Comparison of ENCODE assay signal across 9 cellular contexts in genomic region chr14:77302926-77303325, GRCh38. TPM values are rescaled to one million over a fixed set of nuclear protein-coding genes. Genes with fewer than 3 reads are reported as not detected.
DNase-seq lines count a peak whose midpoint lies in the region; ATAC-seq and TF ChIP-seq lines count a peak whose summit lies in the region.
"Had no signal": no experiment of that assay in that cellular context is flagged by ENCODE, and none has a peak within 500 bp of the region (broad histone marks: within the 10 kb centered on the region; RNA-seq: fewer than 3 reads in every experiment).

No MANE protein-coding gene starts in this region.

- peaks cover 6 to 15% of the 10 kb centered on the region in 2 experiments for H3K79me1 ChIP-seq in IMR-90 (ENCODE audit: low read depth in 1 of 2, low read length in 2 of 2)

- H2AK5ac ChIP-seq in IMR-90 (ENCODE audit: low read depth, low read length): peak overlapping the region; percentile 90

- peak overlapping the region in 1 of 2 experiments; percentile 24; a peak in 1 of 4 replicates for H4K8ac ChIP-seq in IMR-90 (ENCODE audit: low read depth in 2 of 2, low read length in 2 of 2)

- H2BK20ac ChIP-seq in IMR-90 (ENCODE audit: low read depth, low read length): peak overlapping the region; percentile 81

- peak overlapping the region; percentile 26; the same call in 1 of the 2 replicates for H3K18ac ChIP-seq in IMR-90 (ENCODE audit: low read depth, low read length)

- H3K4me3 ChIP-seq in IMR-90 (ENCODE audit: insufficient read depth, low read depth, low read length) (no peak overlapping the region), adrenal gland (no peak overlapping the region), HAP-1 (no peak overlapping the region), spleen (no peak overlapping the region)

- H3K23ac ChIP-seq in IMR-90 (ENCODE audit: low read depth, low read length): peak overlapping the region; percentile 75; the same call in 1 of the 2 replicates

- DNase-seq in COLO829 (ENCODE audit: low spot score) (peak; percentile 63), IMR-90 (peak; percentile 77), adrenal gland (peak; percentile 64 to 81 (median 75)), myocyte (ENCODE audit: low read depth) (peak; percentile 58), HAP-1 (ENCODE audit: low spot score in 2 of 2) (no peak), epidermal melanocyte (ENCODE audit: insufficient read length, low spot score) (no peak), spleen (no peak)
- DNase-seq: effector CD8-positive, alpha-beta T cell had no signal

- in situ Hi-C loops in IMR-90 (cut with MboI; ENCODE audit: low sequenced_read_pairs) (loop anchor here (25.0 kb wide), 1 partner anchor 416 kb away; no protein-coding TSS in a partner anchor), HAP-1 (cut with MboI; ENCODE audit: low sequenced_read_pairs) (no loop called here)

- H2AK9ac ChIP-seq in IMR-90 (replicated peaks; ENCODE audit: low read depth, low read length, poor library complexity): peak overlapping the region; percentile 66

- H3K27me3 ChIP-seq in IMR-90 (ENCODE audit: control insufficient read depth, insufficient read depth, low read length) (no peaks in the 10 kb centered on the region), adrenal gland (no peaks in the 10 kb centered on the region), HAP-1 (ENCODE audit: low read depth) (no peaks in the 10 kb centered on the region), spleen (replicated peaks in 1 of 7) (no peaks in the 10 kb centered on the region)

- H2AFZ ChIP-seq in IMR-90 (replicated peaks; ENCODE audit: low read length, poor library complexity): no peak overlapping the region

- H2BK15ac ChIP-seq in IMR-90 (ENCODE audit: low read depth, low read length): 0 out of 3 replicates have a peak overlapping the region, but pooled peaks have one; percentile 59

- no peak overlapping the region for H3K9ac ChIP-seq in IMR-90 (ENCODE audit: low read depth, low read length)

- peaks cover 3% of the 10 kb centered on the region; the same call in 1 of the 2 replicates for H3K36me3 ChIP-seq in IMR-90 (ENCODE audit: control insufficient read depth, insufficient read depth, low read length)
- H3K36me3 ChIP-seq in adrenal gland (replicated peaks in 1 of 2): peaks cover 0 to 5% of the 10 kb centered on the region in 2 donors
- no peaks in the 10 kb centered on the region for H3K36me3 ChIP-seq in HAP-1 (replicated peaks)
- H3K36me3 ChIP-seq in spleen: peaks cover 0 to 70% (median 16%) of the 10 kb centered on the region in 6 donors

- TF ChIP-seq RAD21 in IMR-90 (IDR thresholded peaks at IDR 0.05; ENCODE audit: low read length): no peak

- H3K4ac ChIP-seq in IMR-90 (ENCODE audit: low read depth, low read length): peak overlapping the region; percentile 86

- WGBS in IMR-90 (ENCODE audit: extremely low coverage in 2 of 2, insufficient read length in 1 of 2), 2 experiments: no CpG with 5 or more reads among the region's 5 CpGs
- WGBS in adrenal gland, 4 donors: 72 to 80% (median 76%) methylated on average over 5 of the region's 5 CpGs
- 79 to 92% (median 88%) methylated on average over 5 of the region's 5 CpGs for WGBS in spleen, 5 donors

- H4K20me1 ChIP-seq in IMR-90 (ENCODE audit: insufficient read depth, low read length): peaks cover 9% of the 10 kb centered on the region; the same call in 1 of the 2 replicates

- no peak for TF ChIP-seq POLR2A in IMR-90 (IDR thresholded peaks at IDR 0.05; ENCODE audit: low read depth, low read length)
- peak in 1 of 2 donors; percentile 45 for TF ChIP-seq POLR2A in adrenal gland (IDR thresholded peaks at IDR 0.05)
- TF ChIP-seq POLR2A in spleen (IDR thresholded peaks at IDR 0.05): no peak

- peak overlapping the region; percentile 6; the same call in 1 of the 2 replicates for H3K4me2 ChIP-seq in IMR-90 (ENCODE audit: low read depth, low read length)

- H2BK5ac ChIP-seq in IMR-90 (ENCODE audit: low read depth, low read length, poor library complexity, severe bottlenecking): peak overlapping the region; percentile 77

- peaks cover 12% of the 10 kb centered on the region for H3K4me1 ChIP-seq in IMR-90 (ENCODE audit: control insufficient read depth, insufficient read depth, low read length)
- H3K4me1 ChIP-seq in adrenal gland (replicated peaks in 1 of 2): peaks cover 5 to 37% of the 10 kb centered on the region in 2 donors
- H3K4me1 ChIP-seq in HAP-1: peaks cover 11% of the 10 kb centered on the region
- H3K4me1 ChIP-seq in spleen: peaks cover 0 to 16% (median 5%) of the 10 kb centered on the region in 6 donors

- H2BK120ac ChIP-seq in IMR-90 (ENCODE audit: low read depth, low read length): peak overlapping the region; percentile 81

- no peaks in the 10 kb centered on the region for H3K9me3 ChIP-seq in IMR-90 (ENCODE audit: control insufficient read depth, insufficient read depth, low read length)
- H3K9me3 ChIP-seq in adrenal gland (replicated peaks in 1 of 3): no peaks in the 10 kb centered on the region
- no peaks in the 10 kb centered on the region for H3K9me3 ChIP-seq in HAP-1
- H3K9me3 ChIP-seq in spleen: no peaks in the 10 kb centered on the region

- CTCF ChIA-PET in IMR-90 (lab: Yijun Ruan, JAX): interaction anchor here (0.9 to 7.0 kb wide), 2 partner anchors 12 to 16 kb away, joined by 3 to 116 read pairs; no protein-coding TSS in a partner anchor

- H3K56ac ChIP-seq in IMR-90 (ENCODE audit: extremely low read depth, insufficient read depth, low read length): no peak overlapping the region

- no peak overlapping the region for H4K5ac ChIP-seq in IMR-90 (ENCODE audit: low read depth, low read length)

- intact Hi-C loops in IMR-90 (cut with micrococcal nuclease) (loop anchor here (5.0 kb wide), 2 partner anchors 249 to 431 kb away; no protein-coding TSS in a partner anchor), adrenal gland (cut with DNase I) (no loop called here), spleen (cut with DNase I; ENCODE audit: low total_unique reads) (no loop called here)

- H3K14ac ChIP-seq in IMR-90 (replicated peaks; ENCODE audit: low read depth, low read length): peak overlapping the region; percentile 72

- dilution Hi-C loops in IMR-90 (cut with HindIII; ENCODE audit: low sequenced_read_pairs, unreplicated experiment): no loop called here

- ATAC-seq in IMR-90 (ENCODE audit: low read depth) (peak; percentile 18; the same call in 1 of the 2 replicates), HG02973 (IDR thresholded peaks at IDR 0.05; ENCODE audit: unreplicated experiment) (no peak)

- BruUV-seq in IMR-90 (replicated peaks; lab: Mats Ljungman, UMichigan): no TSS peak

- peaks cover 15% of the 10 kb centered on the region for H3K9me1 ChIP-seq in IMR-90 (ENCODE audit: insufficient read depth, low read length)

- no peak for TF ChIP-seq CTCF in IMR-90 (conservative IDR thresholded peaks at IDR 0.05; ENCODE audit: low read depth, low read length)
- peak in 1 of 6 experiments; percentile 10 for TF ChIP-seq CTCF in adrenal gland (IDR thresholded peaks at IDR 0.05)
- TF ChIP-seq CTCF in spleen (IDR thresholded peaks at IDR 0.05 in 8 of 11, conservative IDR thresholded peaks at IDR 0.05 in 3 of 11): no peak

- H4K91ac ChIP-seq in IMR-90 (ENCODE audit: insufficient read depth, low read depth, low read length): peak overlapping the region; percentile 72; the same call in 1 of the 2 replicates

- POLR2A ChIA-PET in IMR-90 (lab: Charles Lee; ENCODE audit: unreplicated experiment): interaction anchor here (0.9 kb wide), 1 partner anchor 11 kb away, joined by 3 read pairs; no protein-coding TSS in a partner anchor

- no peak overlapping the region for H3K27ac ChIP-seq in IMR-90 (ENCODE audit: insufficient read depth, low read length)
- H3K27ac ChIP-seq in adrenal gland: peak overlapping the region; percentile 66 to 92 (median 86)
- H3K27ac ChIP-seq in spleen: no peak overlapping the region

TF ChIP-seq in IMR-90, 13 proteins besides CTCF, POLR2A, EP300 and RAD21 (continues in another document):
- no peak for TF ChIP-seq MAZ (IDR thresholded peaks at IDR 0.05; ENCODE audit: borderline replicate concordance, low read depth, low read length)
- no peak for TF ChIP-seq USF2 (IDR thresholded peaks at IDR 0.05; ENCODE audit: low read depth, low read length)
- 0 out of 2 replicates have a peak, but pooled peaks have one; percentile 5 for TF ChIP-seq MAFK (IDR thresholded peaks at IDR 0.05; ENCODE audit: low read depth, low read length)

RNA-seq across cellular contexts. Expression of gene POMT2, which starts 17.8 kb away (rescaled TPM):
- 5.8 and 6.5 TPM in 2 replicates for total RNA-seq in IMR-90 (2012; rRNA removed)
- 13.0 and 13.1 TPM in 2 replicates for polyA plus RNA-seq in IMR-90 (2012; rRNA removed)
- 7.4 and 9.6 TPM in 2 replicates for polyA plus RNA-seq in IMR-90 (2012; cell fraction: cytosol; rRNA removed)
- 40.0 and 47.7 TPM in 2 replicates for polyA plus RNA-seq in IMR-90 (2012; cell fraction: nucleus; rRNA removed; ENCODE audit: low replicate concordance)
- 10 to 100 TPM; 14.0 to 48.8 (median 33.4) TPM for total RNA-seq in adrenal gland
- 10 to 100 TPM; 49.2 to 52.3 (median 51.0) TPM for polyA plus RNA-seq in adrenal gland
- 15.9 and 17.6 TPM in 2 replicates for total RNA-seq in myocyte
- 29.4 TPM for polyA plus RNA-seq in myocyte (2012)
- 10 to 100 TPM; 10.1 to 23.6 (median 18.8) TPM for total RNA-seq in spleen
- 10 to 100 TPM in 2 of 3 donors, 1 to 10 TPM in 1; 5.4 to 16.8 (median 16.4) TPM for polyA plus RNA-seq in spleen

RNA-seq across cellular contexts. Expression of gene GSTZ1, which starts 17.9 kb away (rescaled TPM):
- total RNA-seq in IMR-90 (2012; rRNA removed) (25.0 and 29.0 TPM in 2 replicates), adrenal gland (100 to 1,000 TPM in 1 of 8 donors, 10 to 100 TPM in 7; 25.3 to 154 (median 52.5) TPM), myocyte (35.1 and 40.1 TPM in 2 replicates), spleen (10 to 100 TPM in 6 of 7 donors, 1 to 10 TPM in 1; 7.8 to 21.7 (median 14.8) TPM)
- polyA plus RNA-seq in IMR-90 (2012; rRNA removed) (19.3 and 19.4 TPM in 2 replicates), adrenal gland (10 to 100 TPM; 28.7 to 74.0 (median 48.5) TPM), spleen (10 to 100 TPM; 15.9 to 29.1 (median 19.3) TPM)
- polyA plus RNA-seq in IMR-90 (2012; cell fraction: cytosol; rRNA removed): 18.3 and 23.3 TPM in 2 replicates
- 16.0 and 20.6 TPM in 2 replicates for polyA plus RNA-seq in IMR-90 (2012; cell fraction: nucleus; rRNA removed; ENCODE audit: low replicate concordance)
- polyA plus RNA-seq in myocyte (2012): 22.0 TPM

RNA-seq across cellular contexts. Expression of gene NGB, which starts 31.9 kb away (rescaled TPM):
- total RNA-seq in IMR-90 (2012; rRNA removed): not detected in 2 replicates
- polyA plus RNA-seq in IMR-90 (2012; rRNA removed): not detected in 2 replicates
- polyA plus RNA-seq in IMR-90 (2012; cell fraction: cytosol; rRNA removed): not detected in 2 replicates
- polyA plus RNA-seq in IMR-90 (2012; cell fraction: nucleus; rRNA removed; ENCODE audit: low replicate concordance): not detected in 2 replicates
- 10 to 100 TPM in 1 of 8 donors, 1 to 10 TPM in 2, under 1 TPM in 1, not detected in 4; 0.23 to 13.0 (median 2.6) TPM for total RNA-seq in adrenal gland
- polyA plus RNA-seq in adrenal gland: 10 to 100 TPM in 2 of 3 donors, 1 to 10 TPM in 1; 6.3 to 15.4 (median 10.3) TPM
- total RNA-seq in myocyte: not detected in 2 replicates
- not detected for polyA plus RNA-seq in myocyte (2012)
- total RNA-seq in spleen: not detected
- not detected for polyA plus RNA-seq in spleen

Comparison
In these comparisons a context has a peak if more than half of its experiments do, and no peak if none do; other contexts are left out.
1. DNase-seq: peak in COLO829 (single experiment), IMR-90 (single experiment), adrenal gland (7 of 7) and myocyte (single experiment); none in HAP-1 (0 of 2), epidermal melanocyte (single experiment) and spleen (single experiment).
2. H3K27ac ChIP-seq: peak in adrenal gland (5 of 5); none in IMR-90 (single experiment) and spleen (0 of 8).